ENCODE assay signal across 27 cellular contexts in the genomic region with DNA sequence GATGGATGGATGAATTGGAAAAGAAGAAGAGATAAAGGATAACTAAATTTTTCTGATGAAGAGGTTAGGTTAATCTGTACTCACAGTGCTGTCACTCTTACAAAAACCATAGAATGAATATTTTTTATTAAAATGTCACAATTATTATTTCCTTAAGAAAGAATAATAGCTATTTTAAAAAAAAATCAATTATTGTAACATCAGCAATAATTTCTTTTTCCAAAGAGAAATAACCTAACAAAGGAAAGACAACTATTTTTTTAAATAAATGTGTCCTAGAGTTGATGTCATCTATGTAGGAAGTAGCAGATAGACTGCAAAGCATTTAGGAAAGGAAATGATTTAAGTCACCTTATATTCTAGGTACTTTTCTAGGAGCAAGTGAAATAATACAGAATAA. TPM values are rescaled to one million over a fixed set of nuclear protein-coding genes. Genes with fewer than 3 reads are reported as not detected.
DNase-seq lines count a peak whose midpoint lies in the region; ATAC-seq, FAIRE-seq and TF ChIP-seq lines count a peak whose summit lies in the region.
"Had no signal": no experiment of that assay in that cellular context is flagged by ENCODE, and none has a peak within 500 bp of the region (broad histone marks: within the 10 kb centered on the region; RNA-seq: fewer than 3 reads in every experiment).

No MANE protein-coding gene starts in this region.

- POLR2A ChIA-PET in HepG2 (lab: Yijun Ruan, JAX) (no interaction called here), K562 (lab: Yijun Ruan, JAX) (no interaction called here)

- FAIRE-seq in HepG2 (lab: Jason Lieb, UNC) (no peak), K562 (lab: Jason Lieb, UNC) (no peak)
- FAIRE-seq: GM12878, GM12892, GM18507 had no signal

- no peaks in the 10 kb centered on the region for H3K4me1 ChIP-seq in HepG2 (ENCODE audit: insufficient read depth, low read length)
- no peaks in the 10 kb centered on the region for H3K4me1 ChIP-seq in right lobe of liver
- no peaks in the 10 kb centered on the region for H3K4me1 ChIP-seq in K562 (replicated peaks in 1 of 2; ENCODE audit: control insufficient read depth in 2 of 2, insufficient read depth in 2 of 2, low read length in 2 of 2)
- H3K4me1 ChIP-seq: BLaER1 had no signal

- H3K79me2 ChIP-seq in HepG2 (ENCODE audit: insufficient read depth, low read length): no peaks in the 10 kb centered on the region
- no peaks in the 10 kb centered on the region for H3K79me2 ChIP-seq in K562 (ENCODE audit: control insufficient read depth, insufficient read depth, low read length)

- no peak for ATAC-seq in HepG2
- ATAC-seq in right lobe of liver: no peak
- ATAC-seq in K562: no peak
- ATAC-seq in HG03196 (IDR thresholded peaks at IDR 0.05; ENCODE audit: unreplicated experiment): no peak
- ATAC-seq: GM12878 had no signal

- no peaks in the 10 kb centered on the region for H3K9me3 Mint-ChIP-seq in neural crest cell
- H3K9me3 Mint-ChIP-seq: CD4-positive, alpha-beta memory T cell; CD8-positive, alpha-beta memory T cell had no signal

- H3K4me3 ChIP-seq in HepG2 (replicated peaks in 1 of 3; ENCODE audit: insufficient read depth in 1 of 3, low read depth in 2 of 3, low read length in 3 of 3) (no peak overlapping the region), right lobe of liver (no peak overlapping the region), K562 (no peak overlapping the region)
- H3K4me3 ChIP-seq: BLaER1, GM12878 had no signal

- TF ChIP-seq CTCF in HepG2 (CRISPR knock-in tag; IDR thresholded peaks at IDR 0.05) (no peak), right lobe of liver (IDR thresholded peaks at IDR 0.05) (no peak), K562 (IDR thresholded peaks at IDR 0.05 in 2 of 3, conservative IDR thresholded peaks at IDR 0.05 in 1 of 3; ENCODE audit: insufficient read depth in 2 of 3, low read depth in 1 of 3, low read length in 3 of 3) (no peak), neural crest cell (conservative IDR thresholded peaks at IDR 0.05) (no peak)

- TF ChIP-seq RAD21 in HepG2 (CRISPR knock-in tag; IDR thresholded peaks at IDR 0.05): no peak
- TF ChIP-seq RAD21 in K562 (CRISPR knock-in tag; conservative IDR thresholded peaks at IDR 0.05 in 1 of 2, IDR thresholded peaks at IDR 0.05 in 1 of 2): no peak

- no peak overlapping the region for H3K9ac ChIP-seq in HepG2 (ENCODE audit: insufficient read depth, low read depth, low read length)
- no peak overlapping the region for H3K9ac ChIP-seq in K562 (ENCODE audit: insufficient read depth in 1 of 2, low read depth in 2 of 2, low read length in 2 of 2)
- H3K9ac ChIP-seq: BLaER1 had no signal

- no peak for TF ChIP-seq POLR2A in HepG2 (IDR thresholded peaks at IDR 0.05; ENCODE audit: insufficient read depth in 1 of 2, low read depth in 2 of 2, low read length in 2 of 2)
- no peak for TF ChIP-seq POLR2A in right lobe of liver (IDR thresholded peaks at IDR 0.05)
- no peak for TF ChIP-seq POLR2A in K562 (conservative IDR thresholded peaks at IDR 0.05)

- BruUV-seq in HepG2 (replicated peaks; lab: Mats Ljungman, UMichigan) (no TSS peak), K562 (replicated peaks; lab: Mats Ljungman, UMichigan) (no TSS peak)

- H3K9me3 ChIP-seq in HepG2 (ENCODE audit: low read length) (no peaks in the 10 kb centered on the region), right lobe of liver (no peaks in the 10 kb centered on the region), K562 (replicated peaks; ENCODE audit: control insufficient read depth, insufficient read depth, low read depth, low read length) (no peaks in the 10 kb centered on the region)
- H3K9me3 ChIP-seq: BE2C, BLaER1 had no signal

- no peak overlapping the region for H3K4me3 Mint-ChIP-seq in neural crest cell
- H3K4me3 Mint-ChIP-seq: CD14-positive monocyte; CD4-positive, alpha-beta memory T cell; CD4-positive, CD25-positive, alpha-beta regulatory T cell; CD8-positive, alpha-beta memory T cell had no signal

- H3K27me3 ChIP-seq in HepG2 (ENCODE audit: control insufficient read depth in 1 of 2, insufficient read depth in 2 of 2, low read length in 2 of 2): no peaks in the 10 kb centered on the region; a peak in 1 of 5 replicates
- H3K27me3 ChIP-seq in right lobe of liver: no peaks in the 10 kb centered on the region
- no peaks in the 10 kb centered on the region for H3K27me3 ChIP-seq in K562 (ENCODE audit: control insufficient read depth in 2 of 2, insufficient read depth in 2 of 2, low read length in 2 of 2)
- H3K27me3 ChIP-seq: BE2C, BLaER1 had no signal

- TF ChIP-seq EP300 in HepG2 (IDR thresholded peaks at IDR 0.05; ENCODE audit: low read depth in 2 of 2, low read length in 2 of 2): no peak
- TF ChIP-seq EP300 in HepG2 (CRISPR knock-in tag; IDR thresholded peaks at IDR 0.05; ENCODE audit: borderline replicate concordance): no peak
- no peak for TF ChIP-seq EP300 in K562 (IDR thresholded peaks at IDR 0.05; ENCODE audit: low read length)

- in situ Hi-C loops in HepG2 (cut with HindIII; ENCODE audit: extremely low pct_ligation_motif_present, low pct_unique_long_range_greater_than_20kb): no loop called here
- in situ Hi-C loops in K562 (cut with MboI): no loop called here

- no peak overlapping the region for H3K27ac ChIP-seq in HepG2 (ENCODE audit: extremely low read length, insufficient read depth, low read length)
- H3K27ac ChIP-seq in right lobe of liver: no peak overlapping the region
- no peak overlapping the region for H3K27ac ChIP-seq in K562 (ENCODE audit: extremely low read depth, low read depth, low read length)
- H3K27ac ChIP-seq: 22Rv1, BLaER1 had no signal

- intact Hi-C loops in HepG2 (cut with micrococcal nuclease; ENCODE audit: unreplicated experiment) (no loop called here), right lobe of liver (cut with DNase I) (no loop called here), K562 (cut with micrococcal nuclease) (no loop called here)

- H3K4me1 Mint-ChIP-seq in neural crest cell: no peaks in the 10 kb centered on the region
- H3K4me1 Mint-ChIP-seq: CD4-positive, alpha-beta memory T cell; CD4-positive, CD25-positive, alpha-beta regulatory T cell; CD8-positive, alpha-beta memory T cell had no signal

- H3K36me3 ChIP-seq in HepG2 (replicated peaks in 1 of 2; ENCODE audit: control insufficient read depth in 1 of 2, insufficient read depth in 2 of 2, low read length in 2 of 2): no peaks in the 10 kb centered on the region
- H3K36me3 ChIP-seq in right lobe of liver: no peaks in the 10 kb centered on the region
- no peaks in the 10 kb centered on the region for H3K36me3 ChIP-seq in K562 (ENCODE audit: control insufficient read depth, insufficient read depth, low read length)
- H3K36me3 ChIP-seq: BE2C, BLaER1 had no signal

- CTCF ChIA-PET in HepG2 (lab: Yijun Ruan, JAX; ENCODE audit: low intra/inter-chr PET ratio, low total read pairs) (no interaction called here), K562 (lab: Yijun Ruan, JAX; ENCODE audit: low intra/inter-chr PET ratio) (no interaction called here)

- no peaks in the 10 kb centered on the region for H3K9me1 ChIP-seq in K562 (ENCODE audit: control insufficient read depth, insufficient read depth, low read length)

- no peaks in the 10 kb centered on the region for H3K27me3 Mint-ChIP-seq in neural crest cell (ENCODE audit: low read depth)
- H3K27me3 Mint-ChIP-seq: CD4-positive, CD25-positive, alpha-beta regulatory T cell had no signal

- no peak overlapping the region for H3K4me2 ChIP-seq in HepG2 (ENCODE audit: low read depth, low read length)
- H3K4me2 ChIP-seq in K562 (ENCODE audit: insufficient read depth, low read length): no peak overlapping the region
- H3K4me2 ChIP-seq: BLaER1 had no signal

- no peak for DNase-seq in HepG2 (ENCODE audit: low spot score)
- no peak for DNase-seq in right lobe of liver
- DNase-seq in K562 (ENCODE audit: extremely low read depth in 1 of 4, low spot score in 3 of 4): no peak
- DNase-seq in neural crest cell (ENCODE audit: low read depth, low spot score): no peak
- no peak for DNase-seq in NOMO-1 (lab: John Stamatoyannopoulos, UW; ENCODE audit: unreplicated experiment in 2 of 2)
- DNase-seq: ACHN; BE2C; C1 segment of cervical spinal cord; CD4-positive, alpha-beta memory T cell; CD4-positive, CD25-positive, alpha-beta regulatory T cell; CD8-positive, alpha-beta memory T cell; COR-L47; DMS 273 treated with DMSO at 0.1 percent for 48 hours; DMS153; DMS53; DMS79; DND-41; EL; GDM1 had no signal

- H2AFZ ChIP-seq in HepG2 (ENCODE audit: low read length) (no peak overlapping the region), K562 (ENCODE audit: low read depth, low read length) (no peak overlapping the region)

- H3K36me3 Mint-ChIP-seq in neural crest cell (ENCODE audit: low read depth): no peaks in the 10 kb centered on the region
- H3K36me3 Mint-ChIP-seq: CD14-positive monocyte; CD4-positive, alpha-beta memory T cell; CD4-positive, CD25-positive, alpha-beta regulatory T cell; CD8-positive, alpha-beta memory T cell had no signal

- H3K27ac Mint-ChIP-seq in neural crest cell (ENCODE audit: unreplicated experiment): peak overlapping the region; percentile 51
- H3K27ac Mint-ChIP-seq: CD14-positive monocyte; CD4-positive, alpha-beta memory T cell; CD4-positive, CD25-positive, alpha-beta regulatory T cell had no signal

- H4K20me1 ChIP-seq in HepG2 (ENCODE audit: insufficient read depth, low read length) (no peaks in the 10 kb centered on the region), K562 (replicated peaks; ENCODE audit: control insufficient read depth, insufficient read depth, low read length) (no peaks in the 10 kb centered on the region)
- H4K20me1 ChIP-seq: BLaER1 had no signal

RNA-seq across cellular contexts. Expression of a gene that starts 33.6 kb away (rescaled TPM):
- total RNA-seq in HepG2 (2016; rRNA removed; fragmentation: Illumina TruSeq; extraction: Trizol) (not detected in 2 replicates), right lobe of liver (under 1 TPM in 3 of 6 experiments, not detected in 3; 0.12 to 0.19 (median 0.18) TPM), K562 (2014; rRNA removed) (not detected in 2 replicates), K562 (2014; rRNA removed; fragmentation: Illumina TruSeq; extraction: Trizol) (not detected in 2 replicates), K562 (2015; rRNA removed; fragmentation: Illumina TruSeq; extraction: Trizol) (not detected in 2 replicates), K562 (2021) (not detected in 2 replicates), neural crest cell (0.09 TPM in 1 of 2 replicates, not detected in the other)
- not detected in 2 replicates for total RNA-seq in HepG2 (2016; cell fraction: cytosol; rRNA removed; fragmentation: Illumina TruSeq; extraction: Trizol; ENCODE audit: low read depth)
- not detected in 2 replicates for total RNA-seq in HepG2 (2016; cell fraction: insoluble cytoplasmic fraction; rRNA removed; fragmentation: Illumina TruSeq; extraction: Trizol)
- total RNA-seq in HepG2 (2016; cell fraction: membrane; rRNA removed; fragmentation: Illumina TruSeq; extraction: Trizol): not detected in 2 replicates
- total RNA-seq in HepG2 (2016; cell fraction: nucleus; rRNA removed; fragmentation: Illumina TruSeq; extraction: Trizol): not detected in 2 replicates
- polyA plus RNA-seq in HepG2 (2011; rRNA removed) (not detected in 2 replicates), K562 (2011; rRNA removed) (not detected in 2 replicates), K562 (2014; fragmentation: Illumina TruSeq; extraction: Trizol) (not detected in 2 replicates), K562 (2014; fragmentation: Nextera tagmentation; extraction: Ambion mirVana) (not detected), K562 (2014; rRNA removed) (not detected in 2 replicates)
- not detected in 2 replicates for polyA plus RNA-seq in HepG2 (2011; cell fraction: cytosol; rRNA removed)
- polyA plus RNA-seq in HepG2 (2011; cell fraction: nucleus; rRNA removed): not detected in 2 replicates
- polyA plus RNA-seq in HepG2 (2012): not detected in 2 replicates
- not detected in 2 replicates for polyA plus RNA-seq in HepG2 (2016; cell fraction: cytosol; fragmentation: Illumina TruSeq; extraction: Trizol; ENCODE audit: low read depth)
- not detected in 2 replicates for polyA plus RNA-seq in HepG2 (2016; cell fraction: insoluble cytoplasmic fraction; fragmentation: Illumina TruSeq; extraction: Trizol; ENCODE audit: low read depth)
- not detected in 2 replicates for polyA plus RNA-seq in HepG2 (2016; cell fraction: membrane; fragmentation: Illumina TruSeq; extraction: Trizol; ENCODE audit: low read depth)
- polyA plus RNA-seq in HepG2 (2016; cell fraction: nucleus; fragmentation: Illumina TruSeq; extraction: Trizol; ENCODE audit: insufficient read depth, low read depth): not detected in 2 replicates
- not detected in 2 replicates for polyA minus RNA-seq in HepG2 (2011; rRNA and poly(A)+ RNA removed; ENCODE audit: low replicate concordance)
- not detected in 2 replicates for polyA minus RNA-seq in HepG2 (2011; cell fraction: cytosol; rRNA and poly(A)+ RNA removed)
- not detected in 2 replicates for polyA minus RNA-seq in HepG2 (2011; cell fraction: nucleus; rRNA and poly(A)+ RNA removed)
- not detected in 2 replicates for total RNA-seq in K562 (2011; cell fraction: chromatin; rRNA removed; ENCODE audit: low replicate concordance)
- not detected in 2 replicates for total RNA-seq in K562 (2011; cell fraction: nucleolus; rRNA removed)
- not detected in 2 replicates for total RNA-seq in K562 (2011; cell fraction: nucleoplasm; rRNA removed)
- not detected in 2 replicates for polyA plus RNA-seq in K562 (2011; cell fraction: cytosol; rRNA removed)
- not detected in 2 replicates for polyA plus RNA-seq in K562 (2011; cell fraction: nucleus; rRNA removed)
- polyA plus RNA-seq in K562 (2012): not detected in 2 replicates
- polyA minus RNA-seq in K562 (2011; rRNA and poly(A)+ RNA removed): not detected in 2 replicates
- polyA minus RNA-seq in K562 (2011; cell fraction: cytosol; rRNA and poly(A)+ RNA removed): not detected in 2 replicates
- not detected in 2 replicates for polyA minus RNA-seq in K562 (2011; cell fraction: nucleus; rRNA and poly(A)+ RNA removed)
- total RNA-seq: A673; CD4-positive, alpha-beta memory T cell; CD4-positive, CD25-positive, alpha-beta regulatory T cell; CD8-positive, alpha-beta memory T cell; GM12878 had no signal
- polyA plus RNA-seq: CD14-positive monocyte; CD4-positive, alpha-beta memory T cell; CD4-positive, CD25-positive, alpha-beta regulatory T cell; CD8-positive, alpha-beta memory T cell; GM12878 had no signal
